In genomic region chr3:133469140-133469731, GRCh38 we compare ENCODE assay signal across 19 cellular contexts.
A peak's percentile ranks its signal among the peaks of the same experiment; 100 is the strongest.
DNase-seq lines count a peak whose midpoint lies in the region; ATAC-seq and TF ChIP-seq lines count a peak whose summit lies in the region.
"Had no signal": no experiment of that assay in that cellular context is flagged by ENCODE, and none has a peak within 500 bp of the region (broad histone marks: within the 10 kb centered on the region; RNA-seq: fewer than 3 reads in every experiment).

No MANE protein-coding gene starts in this region.

- H3K27me3 ChIP-seq in body of pancreas (no peaks in the 10 kb centered on the region), right cardiac atrium (ENCODE audit: control insufficient read depth, insufficient read depth) (no peaks in the 10 kb centered on the region)
- H3K27me3 ChIP-seq: BLaER1 treated with 17β-estradiol and CSF1 and Interleukin-3, amounts not matched to agents 10 nM and 100 nM; colonic mucosa; esophagus squamous epithelium; testis had no signal

- intact Hi-C loops in body of pancreas (cut with DNase I) (loop anchor here (10.0 kb wide), 1 partner anchor 116 kb away; no protein-coding TSS in a partner anchor), right cardiac atrium (cut with DNase I) (loop anchor here in 1 of 4 donors (10.0 kb wide), 1 partner anchor 106 kb away; the partner anchor contains the start of gene CDV3)

- peak; percentile 77 for ATAC-seq in body of pancreas
- ATAC-seq in right cardiac atrium: peak; percentile 64 to 78
- ATAC-seq: mucosa of descending colon had no signal

- H3K9me3 ChIP-seq in body of pancreas: no peaks in the 10 kb centered on the region
- H3K9me3 ChIP-seq in right cardiac atrium (ENCODE audit: control insufficient read depth, low read length): no peaks in the 10 kb centered on the region
- H3K9me3 ChIP-seq: BLaER1 treated with 17β-estradiol and CSF1 and Interleukin-3, amounts not matched to agents 10 nM and 100 nM; colonic mucosa; esophagus squamous epithelium; mucosa of descending colon; testis had no signal

- WGBS in body of pancreas, 2 donors: 37 to 38% methylated on average over 7 of the region's 7 CpGs
- WGBS in right cardiac atrium: 60% methylated on average over 7 of the region's 7 CpGs

- H3K4me1 ChIP-seq in body of pancreas: peaks cover 32% of the 10 kb centered on the region
- H3K4me1 ChIP-seq in right cardiac atrium (ENCODE audit: control insufficient read depth, insufficient read depth, low read length): peaks cover 6% of the 10 kb centered on the region
- H3K4me1 ChIP-seq: colonic mucosa had no signal

- H3K27ac ChIP-seq in body of pancreas (peak overlapping the region in 3 of 4 donors; percentile 37 to 68 (median 56)), right cardiac atrium (ENCODE audit: low read length) (no peak overlapping the region)
- H3K27ac ChIP-seq: BLaER1 treated with 17β-estradiol and CSF1 and Interleukin-3, amounts not matched to agents 10 nM and 100 nM; colonic mucosa; esophagus squamous epithelium; parathyroid adenoma; testis had no signal

- DNase-seq in GOT3 (lab: John Stamatoyannopoulos, UW) (peak; percentile 23), body of pancreas (peak in 3 of 4 donors; percentile 35 to 55 (median 47)), right cardiac atrium (peak; percentile 57 to 87 (median 75)), stromal cell of bone marrow (ENCODE audit: low read depth) (peak; percentile 17), GDM1 (lab: John Stamatoyannopoulos, UW) (no peak), GM03348 (ENCODE audit: low spot score) (no peak), NCI-H510A treated with DMSO at 0.1 percent for 48 hours (lab: John Stamatoyannopoulos, UW) (no peak), iPS-NIHi7 (ENCODE audit: extremely low spot score) (no peak)
- DNase-seq: activated CD4-positive, alpha-beta T cell treated with anti-CD3 and anti-CD28 coated beads for 48 hours; activated T-cell treated with anti-CD3 and anti-CD28 coated beads, Interleukin-2, amount 50 U/mL, for 48 hours; amniotic stem cell; colonic mucosa; DMS79; esophagus squamous epithelium; mucosa of descending colon; SHP77 treated with DMSO at 0.1 percent for 48 hours; testis had no signal

- TF ChIP-seq POLR2A in body of pancreas (IDR thresholded peaks at IDR 0.05): no peak

- H3K4me3 ChIP-seq in body of pancreas (no peak overlapping the region), right cardiac atrium (ENCODE audit: low read length) (no peak overlapping the region)
- H3K4me3 ChIP-seq: BLaER1 treated with 17β-estradiol and CSF1 and Interleukin-3, amounts not matched to agents 10 nM and 100 nM; colonic mucosa; esophagus squamous epithelium; mucosa of descending colon; testis had no signal

- no peaks in the 10 kb centered on the region for H3K36me3 ChIP-seq in body of pancreas (replicated peaks in 1 of 2; ENCODE audit: insufficient read depth in 1 of 2, low read depth in 2 of 2)
- H3K36me3 ChIP-seq: BLaER1 treated with 17β-estradiol and CSF1 and Interleukin-3, amounts not matched to agents 10 nM and 100 nM; colonic mucosa; esophagus squamous epithelium had no signal

- no peak for TF ChIP-seq CTCF in body of pancreas (IDR thresholded peaks at IDR 0.05)

Comparison
In these comparisons a context has a peak if more than half of its experiments do, and no peak if none do; other contexts are left out.
1. DNase-seq: peak in GOT3 (single experiment), body of pancreas (3 of 4), right cardiac atrium (3 of 3) and stromal cell of bone marrow (single experiment); none in GDM1 (single experiment), GM03348 (single experiment), NCI-H510A treated with DMSO at 0.1 percent for 48 hours (single experiment) and iPS-NIHi7 (single experiment).